Comparison of ENCODE assay signal across 1 cellular context in genomic region chr3:44926172-44926571, GRCh38.
TF ChIP-seq lines count a peak whose summit lies in the region.

No MANE protein-coding gene starts in this region.

TF ChIP-seq in GM23338, 12 proteins besides CTCF, POLR2A, EP300 and RAD21 (continued from another document):
- TF ChIP-seq ZNF462 (CRISPR knock-in tag; IDR thresholded peaks at IDR 0.05) = no peak
TF ChIP-seq in GM23338: peak in this region for 0.
